14 cellular contexts compared by ENCODE assay signal in genomic region chr20:44068311-44068710, GRCh38.
DNase-seq lines count a peak whose midpoint lies in the region; ATAC-seq, FAIRE-seq and TF ChIP-seq lines count a peak whose summit lies in the region.
"Had no signal": no experiment of that assay in that cellular context is flagged by ENCODE, and none has a peak within 500 bp of the region (broad histone marks: within the 10 kb centered on the region; RNA-seq: fewer than 3 reads in every experiment).

No MANE protein-coding gene starts in this region.

- no peak overlapping the region for H3K4me2 ChIP-seq in GM23338
- H3K4me2 ChIP-seq in hepatocyte: no peak overlapping the region

- no peak for DNase-seq in activated T-cell treated with anti-CD3 and anti-CD28 coated beads, Interleukin-2, amount 50 U/mL, for 4 hours
- DNase-seq in activated T-cell treated with anti-CD3 and anti-CD28 coated beads, Interleukin-2, amount 50 U/mL, for 1 hour: no peak
- DNase-seq in GM23338 (ENCODE audit: low spot score) (peak; percentile 36), osteocyte (ENCODE audit: extremely low spot score, unreplicated experiment) (peak; percentile 48), hepatocyte (ENCODE audit: low spot score) (no peak), NCI-H1092 treated with DMSO at 0.1 percent for 48 hours (lab: John Stamatoyannopoulos, UW) (no peak), frontal cortex (ENCODE audit: low spot score in 2 of 2) (no peak)
- DNase-seq in activated T-helper 2 cell treated with anti-CD3 and anti-CD28 coated beads, Interferon-gamma antibody, Interleukin-2, Interleukin-4, amounts not matched to agents 10 μg/mL and 5 μg/mL and 100 μg/mL, durations not matched to agents 14 hours and 24 hours and 36 hours (ENCODE audit: low spot score): no peak
- DNase-seq: NCI-H2171; OCI-M1; stimulated activated CD4-positive, alpha-beta T cell treated with anti-CD3 and anti-CD28 coated beads, Interleukin-4, amount 100 ng/mL, for 24 hours; stimulated activated naive CD4-positive, alpha-beta T cell treated with Interleukin-2 at 50 U/mL for 16 hours had no signal

- no peaks in the 10 kb centered on the region for H3K9me3 Mint-ChIP-seq in activated T-cell treated with anti-CD3 and anti-CD28 coated beads, Interleukin-2, amount 50 U/mL, for 4 hours
- H3K9me3 Mint-ChIP-seq in GM23338 (no peaks in the 10 kb centered on the region), osteocyte (ENCODE audit: unreplicated experiment) (peaks cover 2% of the 10 kb centered on the region)
- no peaks in the 10 kb centered on the region for H3K9me3 Mint-ChIP-seq in activated T-helper 2 cell treated with anti-CD3 and anti-CD28 coated beads, Interferon-gamma antibody, Interleukin-2, Interleukin-4, amounts not matched to agents 10 μg/mL and 5 μg/mL and 100 μg/mL, durations not matched to agents 14 hours and 24 hours and 36 hours

- H3K79me2 ChIP-seq in GM23338 (replicated peaks; ENCODE audit: insufficient read depth) (no peaks in the 10 kb centered on the region), hepatocyte (no peaks in the 10 kb centered on the region)

- TF ChIP-seq CTCF in GM23338 (conservative IDR thresholded peaks at IDR 0.05; ENCODE audit: low read depth in 2 of 2): no peak
- TF ChIP-seq CTCF in osteocyte (IDR thresholded peaks at IDR 0.05): no peak
- TF ChIP-seq CTCF in hepatocyte (IDR thresholded peaks at IDR 0.05; ENCODE audit: poor library complexity): no peak

- H3K9me2 ChIP-seq in GM23338 (ENCODE audit: insufficient read depth): 0 out of 2 replicates have a peak, but pooled peaks cover 3% of the 10 kb centered on the region
- H3K9me2 ChIP-seq in hepatocyte (replicated peaks; ENCODE audit: insufficient read depth): no peaks in the 10 kb centered on the region

- H3K27me3 ChIP-seq in GM23338 (ENCODE audit: insufficient read depth) (no peaks in the 10 kb centered on the region), hepatocyte (no peaks in the 10 kb centered on the region)

- H4K20me1 ChIP-seq in GM23338 (replicated peaks; ENCODE audit: insufficient read depth): no peaks in the 10 kb centered on the region
- no peaks in the 10 kb centered on the region for H4K20me1 ChIP-seq in hepatocyte (ENCODE audit: insufficient read depth, poor library complexity, severe bottlenecking)

- H3K4me1 ChIP-seq in GM23338 (ENCODE audit: insufficient read depth): no peaks in the 10 kb centered on the region; the same call in 1 of the 2 replicates
- no peaks in the 10 kb centered on the region for H3K4me1 ChIP-seq in hepatocyte (ENCODE audit: insufficient read depth)
- H3K4me1 ChIP-seq: HAP-1 had no signal

- peak overlapping the region; percentile 72; the same call in 1 of the 2 replicates for H2AFZ ChIP-seq in GM23338
- H2AFZ ChIP-seq in hepatocyte: no peak overlapping the region

- H3K36me3 Mint-ChIP-seq in activated T-cell treated with anti-CD3 and anti-CD28 coated beads, Interleukin-2, amount 50 U/mL, for 4 hours (ENCODE audit: insufficient read depth): no peaks in the 10 kb centered on the region
- H3K36me3 Mint-ChIP-seq in GM23338 (ENCODE audit: low read depth) (no peaks in the 10 kb centered on the region), osteocyte (ENCODE audit: unreplicated experiment) (no peaks in the 10 kb centered on the region)
- peaks cover 6% of the 10 kb centered on the region for H3K36me3 Mint-ChIP-seq in activated T-helper 2 cell treated with anti-CD3 and anti-CD28 coated beads, Interferon-gamma antibody, Interleukin-2, Interleukin-4, amounts not matched to agents 10 μg/mL and 5 μg/mL and 100 μg/mL, durations not matched to agents 14 hours and 24 hours and 36 hours (ENCODE audit: low read depth)

- no peaks in the 10 kb centered on the region for H3K9me3 ChIP-seq in hepatocyte (ENCODE audit: low read depth)
- H3K9me3 ChIP-seq: HAP-1 had no signal

- ATAC-seq in activated T-cell treated with anti-CD3 and anti-CD28 coated beads, Interleukin-2, amount 50 U/mL, for 4 hours: no peak
- peak; percentile 60 for ATAC-seq in GM23338

- H3K27ac Mint-ChIP-seq in GM23338 (no peak overlapping the region), osteocyte (ENCODE audit: unreplicated experiment) (no peak overlapping the region)
- H3K27ac Mint-ChIP-seq in activated T-helper 2 cell treated with anti-CD3 and anti-CD28 coated beads, Interferon-gamma antibody, Interleukin-2, Interleukin-4, amounts not matched to agents 10 μg/mL and 5 μg/mL and 100 μg/mL, durations not matched to agents 14 hours and 24 hours and 36 hours: peak overlapping the region; percentile 95

- peaks cover 4% of the 10 kb centered on the region for H3K27me3 Mint-ChIP-seq in activated T-cell treated with anti-CD3 and anti-CD28 coated beads, Interleukin-2, amount 50 U/mL, for 4 hours (ENCODE audit: low read depth)
- H3K27me3 Mint-ChIP-seq in GM23338 (ENCODE audit: insufficient read depth, low read depth, poor library complexity) (peaks cover 10% of the 10 kb centered on the region), osteocyte (ENCODE audit: unreplicated experiment) (peaks cover 8% of the 10 kb centered on the region)
- peaks cover 9% of the 10 kb centered on the region for H3K27me3 Mint-ChIP-seq in activated T-helper 2 cell treated with anti-CD3 and anti-CD28 coated beads, Interferon-gamma antibody, Interleukin-2, Interleukin-4, amounts not matched to agents 10 μg/mL and 5 μg/mL and 100 μg/mL, durations not matched to agents 14 hours and 24 hours and 36 hours (ENCODE audit: low read depth)

- peak overlapping the region; percentile 80 for H3K4me3 Mint-ChIP-seq in activated T-cell treated with anti-CD3 and anti-CD28 coated beads, Interleukin-2, amount 50 U/mL, for 4 hours
- H3K4me3 Mint-ChIP-seq in GM23338 (no peak overlapping the region), osteocyte (ENCODE audit: unreplicated experiment) (no peak overlapping the region)
- no peak overlapping the region for H3K4me3 Mint-ChIP-seq in activated T-helper 2 cell treated with anti-CD3 and anti-CD28 coated beads, Interferon-gamma antibody, Interleukin-2, Interleukin-4, amounts not matched to agents 10 μg/mL and 5 μg/mL and 100 μg/mL, durations not matched to agents 14 hours and 24 hours and 36 hours (ENCODE audit: low read depth)

- H3K27ac ChIP-seq in GM23338 (ENCODE audit: low read depth): no peak overlapping the region
- H3K27ac ChIP-seq in hepatocyte: no peak overlapping the region

- H3F3A ChIP-seq in GM23338 (replicated peaks; ENCODE audit: low read depth): no peaks in the 10 kb centered on the region

- H3K36me3 ChIP-seq in GM23338 (ENCODE audit: insufficient read depth): no peaks in the 10 kb centered on the region
- no peaks in the 10 kb centered on the region for H3K36me3 ChIP-seq in hepatocyte (replicated peaks; ENCODE audit: insufficient read depth, low read depth)
- H3K36me3 ChIP-seq: HAP-1 had no signal

- 70% methylated on average over 11 of the region's 11 CpGs for WGBS in hepatocyte (ENCODE audit: low lambda C conversion rate, missing lambda C conversion rate)

- H3K4me3 ChIP-seq in GM23338 (no peak overlapping the region), hepatocyte (no peak overlapping the region)
- H3K4me3 ChIP-seq: HAP-1 had no signal

- no peak for FAIRE-seq in frontal cortex (lab: Jason Lieb, UNC)
- FAIRE-seq: keratinocyte had no signal

- H3K4me1 Mint-ChIP-seq in activated T-cell treated with anti-CD3 and anti-CD28 coated beads, Interleukin-2, amount 50 U/mL, for 4 hours (ENCODE audit: low read depth): peaks cover 55% of the 10 kb centered on the region
- peaks cover 19% of the 10 kb centered on the region for H3K4me1 Mint-ChIP-seq in GM23338
- peaks cover 36% of the 10 kb centered on the region for H3K4me1 Mint-ChIP-seq in activated T-helper 2 cell treated with anti-CD3 and anti-CD28 coated beads, Interferon-gamma antibody, Interleukin-2, Interleukin-4, amounts not matched to agents 10 μg/mL and 5 μg/mL and 100 μg/mL, durations not matched to agents 14 hours and 24 hours and 36 hours (ENCODE audit: low read depth)
- no peaks in the 10 kb centered on the region for H3K4me1 Mint-ChIP-seq in osteocyte (ENCODE audit: unreplicated experiment)

- intact Hi-C loops in activated T-helper 2 cell treated with anti-CD3 and anti-CD28 coated beads, Interferon-gamma antibody, Interleukin-2, Interleukin-4, amounts not matched to agents 10 μg/mL and 5 μg/mL and 100 μg/mL, durations not matched to agents 14 hours and 24 hours and 36 hours (cut with micrococcal nuclease): loop anchor here (5.0 kb wide), 2 partner anchors 36 to 116 kb away; no protein-coding TSS in a partner anchor

TF ChIP-seq in GM23338, 12 proteins besides CTCF, POLR2A, EP300 and RAD21 (continues in another document):
- TF ChIP-seq NANOG (IDR thresholded peaks at IDR 0.05; ENCODE audit: borderline replicate concordance) (no peak), ZNF331 (CRISPR knock-in tag; IDR thresholded peaks at IDR 0.05; ENCODE audit: low read depth) (no peak), JUNB (IDR thresholded peaks at IDR 0.05; ENCODE audit: unreplicated experiment) (no peak), REST (IDR thresholded peaks at IDR 0.05; ENCODE audit: unreplicated experiment) (no peak)

Comparison
In these comparisons a context has a peak if more than half of its experiments do, and no peak if none do; other contexts are left out.
1. DNase-seq: peak in GM23338 (single experiment) and osteocyte (single experiment); none in activated T-cell treated with anti-CD3 and anti-CD28 coated beads, Interleukin-2, amount 50 U/mL, for 4 hours (single experiment), activated T-cell treated with anti-CD3 and anti-CD28 coated beads, Interleukin-2, amount 50 U/mL, for 1 hour (single experiment), activated T-helper 2 cell treated with anti-CD3 and anti-CD28 coated beads, Interferon-gamma antibody, Interleukin-2, Interleukin-4, amounts not matched to agents 10 μg/mL and 5 μg/mL and 100 μg/mL, durations not matched to agents 14 hours and 24 hours and 36 hours (single experiment), hepatocyte (single experiment), NCI-H1092 treated with DMSO at 0.1 percent for 48 hours (single experiment) and frontal cortex (0 of 2).